Comparison of ENCODE assay signal across 8 cellular contexts in the genomic region with DNA sequence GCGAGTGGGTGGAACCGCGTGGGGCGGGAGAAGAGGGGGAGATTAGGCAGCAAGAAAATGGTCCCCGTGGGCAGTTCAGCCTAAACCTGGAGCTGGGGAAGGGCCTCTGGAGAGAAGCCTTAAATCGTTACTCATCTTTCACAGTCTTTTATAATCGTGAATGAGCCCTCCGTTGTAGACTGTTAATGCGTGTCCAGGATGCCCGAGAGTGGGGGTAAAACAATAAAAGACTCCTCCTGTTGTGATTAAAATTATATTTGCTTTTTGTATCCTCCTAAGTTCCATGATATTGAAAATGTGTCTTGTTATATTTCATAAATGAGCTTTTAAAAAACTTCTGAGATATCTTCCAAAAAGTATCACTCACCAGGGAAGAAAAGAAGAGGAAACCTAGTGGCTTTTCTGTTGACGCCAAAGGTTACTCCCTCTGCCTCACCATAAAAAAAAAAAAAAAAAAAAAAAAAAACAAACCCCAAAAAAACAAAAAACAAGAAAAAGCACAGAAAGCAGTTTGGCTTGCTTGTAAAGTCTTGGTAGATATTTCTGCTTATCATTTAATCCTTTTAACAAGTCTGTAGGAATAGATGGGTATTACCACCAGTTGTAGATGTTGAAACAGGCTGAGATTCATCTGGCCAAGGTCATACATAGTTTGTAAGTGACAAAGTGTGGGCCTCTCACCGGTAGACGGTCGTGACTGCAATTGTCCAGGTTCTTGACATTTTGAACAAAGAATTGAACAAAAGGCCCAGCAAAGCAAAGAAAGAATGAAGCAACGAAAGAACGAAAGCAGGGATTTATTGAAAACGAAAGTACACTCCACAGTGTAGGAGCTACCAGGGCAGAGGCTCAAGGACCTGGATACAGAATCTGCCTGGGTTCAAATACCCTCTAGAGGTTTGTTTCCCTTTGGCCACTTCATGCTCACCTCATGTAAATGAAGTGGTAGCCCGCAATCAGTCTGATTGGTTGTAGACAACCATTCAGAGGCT. TPM values are rescaled to one million over a fixed set of nuclear protein-coding genes. Genes with fewer than 3 reads are reported as not detected.
A peak's percentile ranks its signal among the peaks of the same experiment; 100 is the strongest.
DNase-seq lines count a peak whose midpoint lies in the region; ATAC-seq lines count a peak whose summit lies in the region.

No MANE protein-coding gene starts in this region.

- no peaks in the 10 kb centered on the region for H3K9me3 Mint-ChIP-seq in activated naive CD8-positive, alpha-beta T cell (ENCODE audit: low read depth)
- H3K9me3 Mint-ChIP-seq in immature natural killer cell: no peaks in the 10 kb centered on the region

- no peaks in the 10 kb centered on the region for H3K36me3 Mint-ChIP-seq in activated naive CD8-positive, alpha-beta T cell
- H3K36me3 Mint-ChIP-seq in immature natural killer cell: no peaks in the 10 kb centered on the region

- peak overlapping the region; percentile 83 for H3K4me3 Mint-ChIP-seq in activated naive CD8-positive, alpha-beta T cell
- H3K4me3 Mint-ChIP-seq in immature natural killer cell: peak overlapping the region; percentile 92 to 96 (median 93)

- H3K4me1 Mint-ChIP-seq in activated naive CD8-positive, alpha-beta T cell (ENCODE audit: low read depth): peaks cover 43% of the 10 kb centered on the region
- peaks cover 45 to 48% of the 10 kb centered on the region in 2 donors for H3K4me1 Mint-ChIP-seq in immature natural killer cell

- peaks cover 14% of the 10 kb centered on the region; the same call in 1 of the 2 replicates for H3K9me3 ChIP-seq in HUES6 (ENCODE audit: control insufficient read depth, insufficient read depth, low read depth, low read length)

- no peaks in the 10 kb centered on the region for H3K27me3 Mint-ChIP-seq in activated naive CD8-positive, alpha-beta T cell
- peaks cover 11 to 16% (median 16%) of the 10 kb centered on the region in 3 donors for H3K27me3 Mint-ChIP-seq in immature natural killer cell (ENCODE audit: low read depth in 3 of 3)

- H3K4me1 ChIP-seq in HUES6 (ENCODE audit: control insufficient read depth, insufficient read depth, low read length): peaks cover 23% of the 10 kb centered on the region

- H3K27ac Mint-ChIP-seq in activated naive CD8-positive, alpha-beta T cell: peak overlapping the region; percentile 92
- peak overlapping the region; percentile 94 to 99 (median 98) for H3K27ac Mint-ChIP-seq in immature natural killer cell

- H3K4me3 ChIP-seq in HUES6 (ENCODE audit: low read depth, low read length): peak overlapping the region; percentile 84

- peak; percentile 4 for ATAC-seq in stimulated activated naive CD8-positive, alpha-beta T cell treated with anti-CD3 and anti-CD28 coated beads, Interleukin-15, Interleukin-2, amounts not matched to agents 100 U/mL and 50 U/mL, for 24 hours
- no peak for ATAC-seq in HG03354 (IDR thresholded peaks at IDR 0.05; ENCODE audit: poor library complexity, severe bottlenecking, unreplicated experiment)

- peak in 2 of 3 experiments; percentile 10 to 54 for DNase-seq in NCI-H1417 (lab: John Stamatoyannopoulos, UW)
- no peak for DNase-seq in NCI-H1417 treated with DMSO at 0.1 percent for 48 hours (lab: John Stamatoyannopoulos, UW)
- peak; percentile 22 to 40 (median 36) for DNase-seq in immature natural killer cell
- no peak for DNase-seq in stimulated activated naive CD8-positive, alpha-beta T cell treated with anti-CD3 and anti-CD28 coated beads, Interleukin-15, Interleukin-2, amounts not matched to agents 100 U/mL and 50 U/mL, for 24 hours
- no peak for DNase-seq in HuH-7.5 (ENCODE audit: low spot score)

- peak overlapping the region; percentile 94 for H3K9ac ChIP-seq in HUES6 (ENCODE audit: low read length)

- H3K27me3 ChIP-seq in HUES6 (ENCODE audit: control insufficient read depth, insufficient read depth, low read length): peaks cover 11% of the 10 kb centered on the region; the same call in 1 of the 2 replicates

- no peaks in the 10 kb centered on the region for H3K36me3 ChIP-seq in HUES6 (ENCODE audit: control insufficient read depth, insufficient read depth, low read length)

- H3K27ac ChIP-seq in HUES6 (ENCODE audit: low read depth, low read length): peak overlapping the region; percentile 96

RNA-seq across cellular contexts. Expression of a gene that starts 11.4 kb away (rescaled TPM):
- polyA plus RNA-seq in immature natural killer cell: 10 to 100 TPM; 45.4 to 85.2 (median 63.0) TPM

Comparison
In these comparisons a context has a peak if more than half of its experiments do, and no peak if none do; other contexts are left out.
1. DNase-seq: peak in NCI-H1417 (2 of 3) and immature natural killer cell (3 of 3); none in NCI-H1417 treated with DMSO at 0.1 percent for 48 hours (single experiment), stimulated activated naive CD8-positive, alpha-beta T cell treated with anti-CD3 and anti-CD28 coated beads, Interleukin-15, Interleukin-2, amounts not matched to agents 100 U/mL and 50 U/mL, for 24 hours (single experiment) and HuH-7.5 (single experiment).